17 cellular contexts compared by ENCODE assay signal in the genomic region with DNA sequence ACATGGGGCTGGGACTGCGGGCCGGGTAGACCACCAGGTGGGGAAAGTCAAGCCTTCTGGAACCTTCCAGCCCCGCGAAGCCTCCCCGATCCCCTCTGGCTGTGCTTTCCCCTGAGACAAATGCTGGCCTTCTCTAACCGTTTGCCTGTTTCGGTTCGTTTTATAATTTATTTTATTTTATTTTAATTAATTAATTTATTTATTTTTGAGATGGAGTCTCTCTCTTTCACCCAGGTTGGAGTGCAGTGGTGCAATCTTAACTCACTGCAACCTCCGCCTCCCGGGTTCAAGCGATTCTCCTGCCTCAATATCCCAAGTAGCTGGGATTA. TPM values are rescaled to one million over a fixed set of nuclear protein-coding genes. Genes with fewer than 3 reads are reported as not detected.
DNase-seq lines count a peak whose midpoint lies in the region; ATAC-seq and TF ChIP-seq lines count a peak whose summit lies in the region.
"Had no signal": no experiment of that assay in that cellular context is flagged by ENCODE, and none has a peak within 500 bp of the region (broad histone marks: within the 10 kb centered on the region; RNA-seq: fewer than 3 reads in every experiment).

No MANE protein-coding gene starts in this region.

- no peak overlapping the region for H2AK5ac ChIP-seq in mesenchymal stem cell (ENCODE audit: low read length, severe bottlenecking)

- in situ Hi-C loops in astrocyte of the cerebellum (cut with HindIII; ENCODE audit: low sequenced_read_pairs) = no loop called here

- no peak overlapping the region for H2BK5ac ChIP-seq in mesenchymal stem cell (ENCODE audit: low read depth, low read length, poor library complexity, severe bottlenecking)

- H3K4me2 ChIP-seq in mesenchymal stem cell (ENCODE audit: low read length, poor library complexity, severe bottlenecking) = peak overlapping the region; percentile 60

- H3K4me1 ChIP-seq in breast epithelium (peaks cover 0 to 3% of the 10 kb centered on the region in 2 donors), mesenchymal stem cell (ENCODE audit: control insufficient read depth, insufficient read depth, low read depth, low read length) (peaks cover 27% of the 10 kb centered on the region), testis (peaks cover 47% of the 10 kb centered on the region)

- no peaks in the 10 kb centered on the region for H3K36me3 Mint-ChIP-seq in MCF 10A (ENCODE audit: insufficient read depth, unreplicated experiment)
- H3K36me3 Mint-ChIP-seq: CD8-positive, alpha-beta memory T cell; IgD-negative memory B cell had no signal

- POLR2A ChIA-PET in MCF 10A (lab: Yijun Ruan, JAX) (no interaction called here), RWPE1 (lab: Yijun Ruan, JAX; ENCODE audit: low non-redundant PET) (no interaction called here)

- no peak overlapping the region for H4K8ac ChIP-seq in mesenchymal stem cell (ENCODE audit: low read length)

- 43% methylated on average over 7 of the region's 11 CpGs for WGBS in mesenchymal stem cell
- WGBS in testis, 2 donors = 27 to 37% methylated on average over 11 of the region's 11 CpGs

- no peak for DNase-seq in breast epithelium (ENCODE audit: low spot score in 2 of 2)
- no peak for DNase-seq in MCF 10A (ENCODE audit: unreplicated experiment)
- DNase-seq in astrocyte of the cerebellum (ENCODE audit: low read depth) = no peak
- DNase-seq in mesenchymal stem cell = no peak
- DNase-seq in testis = no peak
- DNase-seq in activated CD8-positive, alpha-beta memory T cell treated with anti-CD3 and anti-CD28 coated beads for 24 hours = no peak
- no peak for DNase-seq in RWPE1 (ENCODE audit: low spot score)
- DNase-seq: activated CD4-positive, alpha-beta T cell treated with anti-CD3 and anti-CD28 coated beads, Interleukin-2, amount 50 U/mL, for 1 hour; NCI-H187; NCI-H446 treated with DMSO at 0.1 percent for 48 hours; NK-92 treated with Interleukin-12 subunit alpha and Interleukin-12 subunit beta, amount 100 ng/mL, for 24 hours; stimulated activated CD4-positive, alpha-beta T cell treated with anti-CD3 and anti-CD28 coated beads, Interleukin-4, amount 100 ng/mL, for 1 hour had no signal

- no peak for TF ChIP-seq POLR2A in breast epithelium (IDR thresholded peaks at IDR 0.05)
- TF ChIP-seq POLR2A in testis (IDR thresholded peaks at IDR 0.05) = no peak

- H2BK120ac ChIP-seq in mesenchymal stem cell (ENCODE audit: low read depth, low read length) = no peak overlapping the region

- no peaks in the 10 kb centered on the region for H3K79me1 ChIP-seq in mesenchymal stem cell (replicated peaks; ENCODE audit: low read length, poor library complexity, severe bottlenecking)

- intact Hi-C loops in breast epithelium (cut with DNase I; ENCODE audit: low total_unique reads) (no loop called here), MCF 10A (cut with micrococcal nuclease) (no loop called here), testis (cut with DNase I; ENCODE audit: low total_unique reads) (no loop called here)

- peak overlapping the region in 1 of 2 experiments; percentile 25 for H2BK12ac ChIP-seq in mesenchymal stem cell (ENCODE audit: low read length in 2 of 2)

- no peak overlapping the region for H3K4ac ChIP-seq in mesenchymal stem cell (ENCODE audit: low read depth in 1 of 2, low read length in 2 of 2)

- no TSS peak for BruUV-seq in MCF 10A (replicated peaks; lab: Mats Ljungman, UMichigan)

- no peak overlapping the region for H3K4me3 Mint-ChIP-seq in MCF 10A (ENCODE audit: unreplicated experiment)
- H3K4me3 Mint-ChIP-seq: CD8-positive, alpha-beta memory T cell had no signal

- H3K27me3 ChIP-seq in breast epithelium (peaks cover 0 to 20% of the 10 kb centered on the region in 2 donors), mesenchymal stem cell (ENCODE audit: control insufficient read depth in 1 of 2, insufficient read depth in 1 of 2, low read length in 2 of 2) (peaks cover 0 to 69% of the 10 kb centered on the region in 2 experiments), testis (no peaks in the 10 kb centered on the region)

- H3K4me3 ChIP-seq in breast epithelium (peak overlapping the region; percentile 7 to 52 (median 28)), astrocyte of the cerebellum (ENCODE audit: low read depth, low read length) (peak overlapping the region; percentile 25), mesenchymal stem cell (ENCODE audit: insufficient read depth in 1 of 2, low read depth in 1 of 2, low read length in 2 of 2) (peak overlapping the region in 1 of 2 experiments; percentile 71), testis (peak overlapping the region; percentile 27 to 45)

- no peak for ATAC-seq in HG02870 (IDR thresholded peaks at IDR 0.05; ENCODE audit: unreplicated experiment)

- H3K9me3 ChIP-seq in breast epithelium = no peaks in the 10 kb centered on the region
- no peaks in the 10 kb centered on the region for H3K9me3 ChIP-seq in mesenchymal stem cell (ENCODE audit: control insufficient read depth, low read length)
- no peaks in the 10 kb centered on the region for H3K9me3 ChIP-seq in testis

- peaks cover 5% of the 10 kb centered on the region for H3K4me1 Mint-ChIP-seq in MCF 10A (ENCODE audit: insufficient read depth, unreplicated experiment)

- TF ChIP-seq CTCF in breast epithelium (IDR thresholded peaks at IDR 0.05) = peak in 1 of 3 donors; percentile 14
- TF ChIP-seq CTCF in MCF 10A (IDR thresholded peaks at IDR 0.05; ENCODE audit: unreplicated experiment) = no peak
- no peak for TF ChIP-seq CTCF in astrocyte of the cerebellum (IDR thresholded peaks at IDR 0.05; ENCODE audit: low read depth, low read length, missing control alignments)
- peak in 1 of 3 experiments; percentile 2 for TF ChIP-seq CTCF in testis (IDR thresholded peaks at IDR 0.05)
- TF ChIP-seq CTCF in RWPE1 (conservative IDR thresholded peaks at IDR 0.05; ENCODE audit: low read depth) = no peak

- no peaks in the 10 kb centered on the region for H3K36me3 ChIP-seq in breast epithelium
- no peaks in the 10 kb centered on the region for H3K36me3 ChIP-seq in mesenchymal stem cell (ENCODE audit: control insufficient read depth in 1 of 2, insufficient read depth in 2 of 2, low read depth in 1 of 2, low read length in 2 of 2)
- H3K36me3 ChIP-seq in testis (ENCODE audit: low read depth, missing control alignments) = no peaks in the 10 kb centered on the region

- no peak overlapping the region for H3K14ac ChIP-seq in mesenchymal stem cell (ENCODE audit: low read length in 2 of 2)

- H3K9ac ChIP-seq in mesenchymal stem cell (ENCODE audit: low read length) = peak overlapping the region; percentile 48

- H4K91ac ChIP-seq in mesenchymal stem cell (ENCODE audit: low read length) = no peak overlapping the region

- no peak overlapping the region for H3K18ac ChIP-seq in mesenchymal stem cell (ENCODE audit: low read depth in 1 of 2, low read length in 2 of 2)

- no peak overlapping the region for H2AFZ ChIP-seq in mesenchymal stem cell (ENCODE audit: low read depth, low read length)

- H3K27ac ChIP-seq in breast epithelium (no peak overlapping the region), mesenchymal stem cell (ENCODE audit: low read length, poor library complexity, severe bottlenecking) (no peak overlapping the region), testis (peak overlapping the region in 1 of 2 donors; percentile 86), RWPE1 (no peak overlapping the region)

- no peaks in the 10 kb centered on the region for H3K9me3 Mint-ChIP-seq in MCF 10A (ENCODE audit: unreplicated experiment)

- CTCF ChIA-PET in MCF 10A (lab: Yijun Ruan, JAX) = interaction anchor here (0.9 kb wide), 1 partner anchor 955 kb away, joined by 3 read pairs; no protein-coding TSS in a partner anchor
- CTCF ChIA-PET in RWPE1 (lab: Yijun Ruan, JAX) = no interaction called here

- H3K27ac Mint-ChIP-seq in MCF 10A (ENCODE audit: low read depth, unreplicated experiment) = no peak overlapping the region
- H3K27ac Mint-ChIP-seq: CD8-positive, alpha-beta memory T cell; IgD-negative memory B cell had no signal

- H2BK15ac ChIP-seq in mesenchymal stem cell (ENCODE audit: low read depth, poor library complexity, severe bottlenecking) = no peak overlapping the region

- no peak overlapping the region for H3K23ac ChIP-seq in mesenchymal stem cell (ENCODE audit: low read length in 2 of 2)

- H3K27me3 Mint-ChIP-seq in MCF 10A (ENCODE audit: insufficient read depth, unreplicated experiment) = peaks cover 11% of the 10 kb centered on the region

RNA-seq across cellular contexts. Expression of a gene that starts 16.8 kb away (rescaled TPM):
- 1 to 10 TPM in 2 of 3 donors, not detected in 1; 1.2 to 5.2 TPM for total RNA-seq in breast epithelium
- total RNA-seq in MCF 10A (2022) = not detected in 2 replicates
- 80.9 TPM for polyA plus RNA-seq in mesenchymal stem cell (2013, experiment 1 of 2)
- 81.8 TPM for polyA plus RNA-seq in mesenchymal stem cell (2013, experiment 2 of 2)
- 100 to 1,000 TPM in 1 of 2 donors, 10 to 100 TPM in 1; 59.4 to 109 TPM for total RNA-seq in testis
- 45.6 TPM for polyA plus RNA-seq in testis (ENCODE audit: insufficient read depth, low read depth, low replicate concordance)
- total RNA-seq: A172; CD8-positive, alpha-beta memory T cell; omental fat pad had no signal
- polyA plus RNA-seq: CD8-positive, alpha-beta memory T cell; IgD-negative memory B cell had no signal

Comparison
In these comparisons a context has a peak if more than half of its experiments do, and no peak if none do; other contexts are left out.
1. RNA of a gene that starts 16.8 kb away (total RNA-seq): 59.4 to 109 TPM in testis; 1.2 to 5.2 TPM in breast epithelium and not detected in MCF 10A; every median in the first group is over 4 times any median in the second.